Comparison of ENCODE assay signal across 8 cellular contexts in the genomic region with DNA sequence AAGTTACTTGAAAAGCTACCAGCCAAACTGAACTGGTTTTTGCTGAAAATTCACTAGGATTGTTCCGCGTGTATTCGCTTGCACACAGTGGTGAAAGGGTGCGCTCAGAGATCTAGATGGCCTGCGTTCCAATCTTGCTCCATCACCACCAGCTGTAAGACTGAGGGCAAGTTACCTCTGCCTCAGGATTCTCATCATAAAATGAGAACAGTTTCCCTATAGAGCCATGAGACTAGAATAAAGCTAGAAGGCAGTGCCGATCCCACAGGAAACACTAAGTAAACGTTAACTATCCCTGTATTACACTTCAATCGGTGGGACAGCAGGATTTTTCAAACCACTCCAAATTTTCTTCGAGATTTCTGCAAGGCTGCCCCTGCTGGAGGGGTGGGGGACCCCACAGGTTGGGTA. TPM values are rescaled to one million over a fixed set of nuclear protein-coding genes. Genes with fewer than 3 reads are reported as not detected.
DNase-seq lines count a peak whose midpoint lies in the region; ATAC-seq and TF ChIP-seq lines count a peak whose summit lies in the region.

No MANE protein-coding gene starts in this region.

- peak overlapping the region; percentile 90 for H3K27ac Mint-ChIP-seq in osteocyte (ENCODE audit: unreplicated experiment)

- H3K9ac ChIP-seq in PC-3 (ENCODE audit: low read length) = peak overlapping the region; percentile 98

- H3K9me2 ChIP-seq in PC-3 (replicated peaks; ENCODE audit: low read length) = no peaks in the 10 kb centered on the region

- no peaks in the 10 kb centered on the region for H3K36me3 Mint-ChIP-seq in osteocyte (ENCODE audit: unreplicated experiment)

- no peaks in the 10 kb centered on the region for H3K27me3 Mint-ChIP-seq in osteocyte (ENCODE audit: unreplicated experiment)

- H3F3A ChIP-seq in PC-3 (ENCODE audit: low read length, unreplicated experiment) = peaks cover 3% of the 10 kb centered on the region

- TSS peak; percentile 64 for BruUV-seq in PC-3 (replicated peaks; lab: Mats Ljungman, UMichigan)

- POLR2A ChIA-PET in PC-3 (lab: Charles Lee; ENCODE audit: unreplicated experiment) = interaction anchor here (0.5 to 0.6 kb wide), 3 partner anchors 99 to 781 kb away, joined by 3 read pairs; no protein-coding TSS in a partner anchor

- H3K27ac ChIP-seq in PC-3 (ENCODE audit: low read length) = peak overlapping the region; percentile 81

- H3K4me3 ChIP-seq in GM06990 (replicated peaks; ENCODE audit: low read depth, low read length) (peak overlapping the region; percentile 90), PC-3 (ENCODE audit: low read length) (peak overlapping the region; percentile 91), epithelial cell of esophagus (ENCODE audit: low read length) (peak overlapping the region; percentile 89)

- H4K20me1 ChIP-seq in PC-3 (ENCODE audit: low read length) = peaks cover 11% of the 10 kb centered on the region

- peaks cover 2% of the 10 kb centered on the region; the same call in 1 of the 2 replicates for H3K36me3 ChIP-seq in GM06990 (ENCODE audit: control insufficient read depth, insufficient read depth, low read length)
- H3K36me3 ChIP-seq in PC-3 (ENCODE audit: low read depth, low read length) = peaks cover 5% of the 10 kb centered on the region

- H3K4me2 ChIP-seq in PC-3 (ENCODE audit: low read length) = peak overlapping the region; percentile 95

- no peak for ATAC-seq in PC-3
- no peak for ATAC-seq in GM19463 (IDR thresholded peaks at IDR 0.05; ENCODE audit: unreplicated experiment)
- ATAC-seq in HG02884 (IDR thresholded peaks at IDR 0.05; ENCODE audit: unreplicated experiment) = no peak

- DNase-seq in GM06990 (ENCODE audit: extremely low read depth, insufficient read length) (no peak), PC-3 (peak; percentile 26), epithelial cell of esophagus (ENCODE audit: low read depth) (peak; percentile 70), osteocyte (ENCODE audit: extremely low spot score, unreplicated experiment) (no peak), posterior cingulate gyrus (no peak)
- no peak for DNase-seq in stimulated activated CD8-positive, alpha-beta memory T cell treated with anti-CD3 and anti-CD28 coated beads, Interleukin-4, amount 100 ng/mL, for 48 hours

- intact Hi-C loops in PC-3 (cut with micrococcal nuclease) = loop anchor here (2.0 kb wide), 2 partner anchors 112 to 214 kb away; partner anchors contain the start of gene DYNLRB1
- intact Hi-C loops in posterior cingulate gyrus (cut with DNase I) = loop anchor here (2.0 to 10.0 kb wide), 2 partner anchors 60 to 402 kb away; partner anchors contain the start of genes ITCH and TP53INP2

- H3K27me3 ChIP-seq in GM06990 (replicated peaks; ENCODE audit: control insufficient read depth, insufficient read depth, low read length) (no peaks in the 10 kb centered on the region), PC-3 (ENCODE audit: low read length) (no peaks in the 10 kb centered on the region)

- TF ChIP-seq CTCF in GM06990 (IDR thresholded peaks at IDR 0.05; ENCODE audit: insufficient read depth, low read length, poor library complexity, severe bottlenecking) = no peak
- TF ChIP-seq CTCF in PC-3 (conservative IDR thresholded peaks at IDR 0.05; ENCODE audit: low read depth, low read length) = no peak
- TF ChIP-seq CTCF in epithelial cell of esophagus (IDR thresholded peaks at IDR 0.05; ENCODE audit: insufficient read depth, low read depth, low read length, missing control alignments) = peak; percentile 7
- TF ChIP-seq CTCF in osteocyte (IDR thresholded peaks at IDR 0.05) = peak; percentile 32

- peaks cover 3% of the 10 kb centered on the region for H3K4me1 Mint-ChIP-seq in osteocyte (ENCODE audit: unreplicated experiment)

- H3K9me3 Mint-ChIP-seq in osteocyte (ENCODE audit: unreplicated experiment) = no peaks in the 10 kb centered on the region

- peaks cover 26% of the 10 kb centered on the region for H3K4me1 ChIP-seq in PC-3 (ENCODE audit: insufficient read depth, low read length)

- peak overlapping the region; percentile 88 for H3K4me3 Mint-ChIP-seq in osteocyte (ENCODE audit: unreplicated experiment)

- no peaks in the 10 kb centered on the region for H3K9me3 ChIP-seq in PC-3 (ENCODE audit: low read length)

- H3K79me2 ChIP-seq in PC-3 (ENCODE audit: low read length) = peaks cover 53% of the 10 kb centered on the region

- H2AFZ ChIP-seq in PC-3 (ENCODE audit: low read length) = peak overlapping the region; percentile 84

- CTCF ChIA-PET in PC-3 (lab: Charles Lee) = interaction anchor here (1.1 to 1.2 kb wide), 2 partner anchors 10 to 220 kb away, joined by 4 to 5 read pairs; no protein-coding TSS in a partner anchor

RNA-seq across cellular contexts. Expression of gene AHCY, which starts 0.8 kb away (rescaled TPM):
- total RNA-seq in PC-3 (2014; rRNA removed) = 265 and 267 TPM in 2 replicates
- total RNA-seq in osteocyte = 110 and 114 TPM in 2 replicates

Comparison
In these comparisons a context has a peak if more than half of its experiments do, and no peak if none do; other contexts are left out.
1. DNase-seq: peak in PC-3 (single experiment) and epithelial cell of esophagus (single experiment); none in GM06990 (single experiment), osteocyte (single experiment), stimulated activated CD8-positive, alpha-beta memory T cell treated with anti-CD3 and anti-CD28 coated beads, Interleukin-4, amount 100 ng/mL, for 48 hours (single experiment) and posterior cingulate gyrus (0 of 10).
2. CTCF ChIP-seq: peak in epithelial cell of esophagus (single experiment) and osteocyte (single experiment); none in GM06990 (single experiment) and PC-3 (single experiment).
3. Peak in every context shown above with its lines, with median percentiles within 50 percentile points of each other: H3K4me3 ChIP-seq.